Comparison of ENCODE assay signal across 8 cellular contexts in the genomic region with DNA sequence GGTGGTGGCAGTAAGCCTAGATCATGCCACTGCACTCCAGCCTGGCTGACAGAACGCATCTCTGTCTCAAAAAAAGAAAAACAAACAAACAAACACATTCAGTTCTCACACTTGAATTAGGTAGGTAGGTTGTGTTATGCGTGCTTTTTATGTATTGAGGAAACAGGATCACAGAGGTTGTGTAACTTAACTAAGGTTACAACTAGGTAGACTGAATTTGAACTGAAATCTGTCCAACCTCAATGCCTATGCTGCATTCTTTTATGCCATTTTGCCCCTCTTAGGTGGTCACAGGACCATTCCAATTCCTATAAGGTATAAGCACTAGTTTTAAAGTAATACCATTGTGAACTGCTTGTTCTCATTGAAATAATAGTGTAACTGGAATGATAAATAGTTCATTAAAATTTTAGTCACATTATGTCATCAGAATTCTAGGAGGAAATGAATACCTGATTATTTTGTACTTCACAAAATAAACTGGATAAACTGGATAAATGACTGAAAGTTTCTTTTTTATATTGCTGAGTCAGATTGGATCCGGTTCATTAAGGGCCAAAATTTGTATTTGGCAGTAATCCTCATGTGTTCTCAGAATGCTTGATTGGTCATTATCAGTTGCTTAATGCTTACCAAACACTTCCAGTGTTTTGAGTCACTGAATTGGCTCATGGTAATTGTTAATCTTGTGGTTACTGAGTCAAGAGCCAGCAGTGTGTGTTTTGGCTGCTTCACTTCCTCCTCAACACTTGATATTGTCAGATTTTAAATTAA. TPM values are rescaled to one million over a fixed set of nuclear protein-coding genes. Genes with fewer than 3 reads are reported as not detected.
DNase-seq lines count a peak whose midpoint lies in the region; ATAC-seq and TF ChIP-seq lines count a peak whose summit lies in the region.

No MANE protein-coding gene starts in this region.

- peaks cover 12% of the 10 kb centered on the region for H3K4me1 ChIP-seq in SJCRH30
- peaks cover 10 to 14% of the 10 kb centered on the region in 2 donors for H3K4me1 ChIP-seq in naive thymus-derived CD4-positive, alpha-beta T cell (ENCODE audit: control insufficient read depth in 2 of 2, insufficient read depth in 2 of 2, low read length in 2 of 2)

- POLR2A ChIA-PET in AG04449 (lab: Yijun Ruan, JAX), result interaction anchor here (0.6 kb wide), 2 partner anchors 57 to 164 kb away, joined by 3 to 4 read pairs; no protein-coding TSS in a partner anchor
- POLR2A ChIA-PET in naive thymus-derived CD4-positive, alpha-beta T cell (lab: Charles Lee), result no interaction called here
- POLR2A ChIA-PET in WTC11 (lab: Charles Lee), result no interaction called here

- no peaks in the 10 kb centered on the region for H3K27me3 Mint-ChIP-seq in naive thymus-derived CD4-positive, alpha-beta T cell
- H3K27me3 Mint-ChIP-seq in WTC11 (ENCODE audit: low read depth), result no peaks in the 10 kb centered on the region

- peak overlapping the region in 7 of 10 donors; percentile 12 to 50 (median 36) for H3K4me3 Mint-ChIP-seq in naive thymus-derived CD4-positive, alpha-beta T cell
- no peak overlapping the region for H3K4me3 Mint-ChIP-seq in WTC11

- H3K4me1 Mint-ChIP-seq in naive thymus-derived CD4-positive, alpha-beta T cell, result peaks cover 23 to 63% (median 55%) of the 10 kb centered on the region in 7 donors
- peaks cover under 1% of the 10 kb centered on the region; the same call in 1 of the 2 replicates for H3K4me1 Mint-ChIP-seq in WTC11

- H3K27ac ChIP-seq in SJCRH30 (peak overlapping the region; percentile 17; the same call in 1 of the 2 replicates), epithelial cell of prostate (peak overlapping the region; percentile 94)
- H3K27ac ChIP-seq in naive thymus-derived CD4-positive, alpha-beta T cell (ENCODE audit: low read depth, low read length), result no peak overlapping the region

- TF ChIP-seq CTCF in AG04449 (IDR thresholded peaks at IDR 0.05; ENCODE audit: insufficient read depth, low read length, missing control alignments), result no peak
- no peak for TF ChIP-seq CTCF in WTC11 (IDR thresholded peaks at IDR 0.05)

- H3K4me3 ChIP-seq in AG04449 (ENCODE audit: low read depth, low read length), result no peak overlapping the region
- H3K4me3 ChIP-seq in SJCRH30, result no peak overlapping the region
- H3K4me3 ChIP-seq in naive thymus-derived CD4-positive, alpha-beta T cell (ENCODE audit: low read length), result no peak overlapping the region

- no peaks in the 10 kb centered on the region for H3K9me3 ChIP-seq in SJCRH30 (replicated peaks)
- H3K9me3 ChIP-seq in naive thymus-derived CD4-positive, alpha-beta T cell (ENCODE audit: control insufficient read depth in 2 of 3, low read length in 3 of 3), result no peaks in the 10 kb centered on the region

- ATAC-seq in GM18505 (IDR thresholded peaks at IDR 0.05; ENCODE audit: unreplicated experiment) (peak; percentile 59), HG03457 (IDR thresholded peaks at IDR 0.05; ENCODE audit: unreplicated experiment) (peak; percentile 91), WTC11 (no peak)
- peak; percentile 87 for ATAC-seq in naive thymus-derived CD4-positive, alpha-beta T cell

- peaks cover 0 to under 1% (median 0%) of the 10 kb centered on the region in 11 donors for H3K9me3 Mint-ChIP-seq in naive thymus-derived CD4-positive, alpha-beta T cell
- no peaks in the 10 kb centered on the region for H3K9me3 Mint-ChIP-seq in WTC11

- no peak for TF ChIP-seq POLR2A in GM18505 (IDR thresholded peaks at IDR 0.05; ENCODE audit: borderline replicate concordance, extremely low read depth, insufficient read depth, insufficient read length)

- peak overlapping the region in 3 of 9 donors; percentile 10 to 38 (median 13) for H3K27ac Mint-ChIP-seq in naive thymus-derived CD4-positive, alpha-beta T cell
- H3K27ac Mint-ChIP-seq in WTC11, result no peak overlapping the region

- no peaks in the 10 kb centered on the region for H3K27me3 ChIP-seq in SJCRH30
- no peaks in the 10 kb centered on the region for H3K27me3 ChIP-seq in naive thymus-derived CD4-positive, alpha-beta T cell (ENCODE audit: control insufficient read depth in 2 of 2, insufficient read depth in 2 of 2, low read length in 2 of 2)

- peaks cover 2% of the 10 kb centered on the region; the same call in 1 of the 2 replicates for H3K36me3 ChIP-seq in SJCRH30
- H3K36me3 ChIP-seq in naive thymus-derived CD4-positive, alpha-beta T cell (ENCODE audit: control insufficient read depth in 2 of 3, insufficient read depth in 3 of 3, low read length in 3 of 3), result no peaks in the 10 kb centered on the region

- intact Hi-C loops in naive thymus-derived CD4-positive, alpha-beta T cell (cut with micrococcal nuclease), result loop anchor here in 1 of 2 donors (10.0 kb wide), 1 partner anchor 49 kb away; no protein-coding TSS in a partner anchor

- peak; percentile 90 for DNase-seq in AG04449 (ENCODE audit: low read depth, low spot score)
- DNase-seq in SJCRH30, result peak in 1 of 2 experiments; percentile 44
- DNase-seq in epithelial cell of prostate (ENCODE audit: low read depth, low spot score), result peak; percentile 96
- DNase-seq in naive thymus-derived CD4-positive, alpha-beta T cell, result peak in 3 of 9 donors; percentile 13 to 19 (median 14)
- no peak for DNase-seq in UCSD-AML1 (lab: John Stamatoyannopoulos, UW; ENCODE audit: unreplicated experiment)
- no peak for DNase-seq in WTC11 (ENCODE audit: low spot score)

- peaks cover 0 to 17% (median 3%) of the 10 kb centered on the region in 5 donors for H3K36me3 Mint-ChIP-seq in naive thymus-derived CD4-positive, alpha-beta T cell
- peaks cover 9% of the 10 kb centered on the region for H3K36me3 Mint-ChIP-seq in WTC11

- CTCF ChIA-PET in AG04449 (lab: Yijun Ruan, JAX) (interaction anchor here (1.0 kb wide), 1 partner anchor 68 kb away, joined by 3 read pairs; no protein-coding TSS in a partner anchor), WTC11 (lab: Charles Lee) (no interaction called here)
- CTCF ChIA-PET in naive thymus-derived CD4-positive, alpha-beta T cell (lab: Charles Lee), result interaction anchor here (0.6 kb wide), 2 partner anchors 14 to 174 kb away, joined by 3 read pairs; no protein-coding TSS in a partner anchor

TF ChIP-seq in WTC11, 78 proteins besides CTCF, POLR2A, EP300 and RAD21 (continues in another document):
- TF ChIP-seq RELA (CRISPR knock-in tag; IDR thresholded peaks at IDR 0.05; ENCODE audit: borderline replicate concordance), result no peak
- TF ChIP-seq NFATC4 (CRISPR knock-in tag; IDR thresholded peaks at IDR 0.05), result no peak
- TF ChIP-seq GRHL2 (CRISPR knock-in tag; IDR thresholded peaks at IDR 0.05; ENCODE audit: insufficient replicate concordance, severe bottlenecking), result no peak
- no peak for TF ChIP-seq CREB1 (CRISPR knock-in tag; IDR thresholded peaks at IDR 0.05)
- TF ChIP-seq, protein P1, sequence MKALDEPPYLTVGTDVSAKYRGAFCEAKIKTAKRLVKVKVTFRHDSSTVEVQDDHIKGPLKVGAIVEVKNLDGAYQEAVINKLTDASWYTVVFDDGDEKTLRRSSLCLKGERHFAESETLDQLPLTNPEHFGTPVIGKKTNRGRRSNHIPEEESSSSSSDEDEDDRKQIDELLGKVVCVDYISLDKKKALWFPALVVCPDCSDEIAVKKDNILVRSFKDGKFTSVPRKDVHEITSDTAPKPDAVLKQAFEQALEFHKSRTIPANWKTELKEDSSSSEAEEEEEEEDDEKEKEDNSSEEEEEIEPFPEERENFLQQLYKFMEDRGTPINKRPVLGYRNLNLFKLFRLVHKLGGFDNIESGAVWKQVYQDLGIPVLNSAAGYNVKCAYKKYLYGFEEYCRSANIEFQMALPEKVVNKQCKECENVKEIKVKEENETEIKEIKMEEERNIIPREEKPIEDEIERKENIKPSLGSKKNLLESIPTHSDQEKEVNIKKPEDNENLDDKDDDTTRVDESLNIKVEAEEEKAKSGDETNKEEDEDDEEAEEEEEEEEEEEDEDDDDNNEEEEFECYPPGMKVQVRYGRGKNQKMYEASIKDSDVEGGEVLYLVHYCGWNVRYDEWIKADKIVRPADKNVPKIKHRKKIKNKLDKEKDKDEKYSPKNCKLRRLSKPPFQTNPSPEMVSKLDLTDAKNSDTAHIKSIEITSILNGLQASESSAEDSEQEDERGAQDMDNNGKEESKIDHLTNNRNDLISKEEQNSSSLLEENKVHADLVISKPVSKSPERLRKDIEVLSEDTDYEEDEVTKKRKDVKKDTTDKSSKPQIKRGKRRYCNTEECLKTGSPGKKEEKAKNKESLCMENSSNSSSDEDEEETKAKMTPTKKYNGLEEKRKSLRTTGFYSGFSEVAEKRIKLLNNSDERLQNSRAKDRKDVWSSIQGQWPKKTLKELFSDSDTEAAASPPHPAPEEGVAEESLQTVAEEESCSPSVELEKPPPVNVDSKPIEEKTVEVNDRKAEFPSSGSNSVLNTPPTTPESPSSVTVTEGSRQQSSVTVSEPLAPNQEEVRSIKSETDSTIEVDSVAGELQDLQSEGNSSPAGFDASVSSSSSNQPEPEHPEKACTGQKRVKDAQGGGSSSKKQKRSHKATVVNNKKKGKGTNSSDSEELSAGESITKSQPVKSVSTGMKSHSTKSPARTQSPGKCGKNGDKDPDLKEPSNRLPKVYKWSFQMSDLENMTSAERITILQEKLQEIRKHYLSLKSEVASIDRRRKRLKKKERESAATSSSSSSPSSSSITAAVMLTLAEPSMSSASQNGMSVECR (CRISPR knock-in tag; IDR thresholded peaks at IDR 0.05; ENCODE audit: borderline replicate concordance), result no peak
- TF ChIP-seq SOX15 (CRISPR knock-in tag; IDR thresholded peaks at IDR 0.05), result no peak
- no peak for TF ChIP-seq JUN (CRISPR knock-in tag; IDR thresholded peaks at IDR 0.05)
- no peak for TF ChIP-seq JAZF1 (CRISPR knock-in tag; IDR thresholded peaks at IDR 0.05)
- no peak for TF ChIP-seq ELF4 (CRISPR knock-in tag; IDR thresholded peaks at IDR 0.05; ENCODE audit: low read depth)
- no peak for TF ChIP-seq PRRX2 (CRISPR knock-in tag; IDR thresholded peaks at IDR 0.05)

RNA-seq across cellular contexts. Expression of a gene that starts 7.1 kb away (rescaled TPM):
- total RNA-seq in SJCRH30 (2014; rRNA removed; shearing (Covaris generic)), result 22.6 and 23.8 TPM in 2 replicates
- total RNA-seq in naive thymus-derived CD4-positive, alpha-beta T cell, result 10 to 100 TPM; 31.1 to 39.9 (median 32.8) TPM
- polyA plus RNA-seq in naive thymus-derived CD4-positive, alpha-beta T cell, result 10 to 100 TPM; 35.8 to 53.9 TPM
- total RNA-seq in WTC11 (2021), result 23.9 to 26.3 TPM (median 25.7 TPM) in 3 replicates

RNA-seq across cellular contexts. Expression of a gene that starts 59.5 kb away (rescaled TPM):
- 36.8 and 40.3 TPM in 2 replicates for total RNA-seq in SJCRH30 (2014; rRNA removed; shearing (Covaris generic))
- total RNA-seq in naive thymus-derived CD4-positive, alpha-beta T cell, result 10 to 100 TPM; 10.8 to 40.4 (median 28.5) TPM
- 10 to 100 TPM; 13.2 to 15.4 TPM for polyA plus RNA-seq in naive thymus-derived CD4-positive, alpha-beta T cell
- 27.0 to 31.8 TPM (median 28.3 TPM) in 3 replicates for total RNA-seq in WTC11 (2021)

Comparison
In these comparisons a context has a peak if more than half of its experiments do, and no peak if none do; other contexts are left out.
1. DNase-seq: peak in AG04449 (single experiment) and epithelial cell of prostate (single experiment); none in UCSD-AML1 (single experiment) and WTC11 (single experiment).